10 cellular contexts compared by ENCODE assay signal in the genomic region with DNA sequence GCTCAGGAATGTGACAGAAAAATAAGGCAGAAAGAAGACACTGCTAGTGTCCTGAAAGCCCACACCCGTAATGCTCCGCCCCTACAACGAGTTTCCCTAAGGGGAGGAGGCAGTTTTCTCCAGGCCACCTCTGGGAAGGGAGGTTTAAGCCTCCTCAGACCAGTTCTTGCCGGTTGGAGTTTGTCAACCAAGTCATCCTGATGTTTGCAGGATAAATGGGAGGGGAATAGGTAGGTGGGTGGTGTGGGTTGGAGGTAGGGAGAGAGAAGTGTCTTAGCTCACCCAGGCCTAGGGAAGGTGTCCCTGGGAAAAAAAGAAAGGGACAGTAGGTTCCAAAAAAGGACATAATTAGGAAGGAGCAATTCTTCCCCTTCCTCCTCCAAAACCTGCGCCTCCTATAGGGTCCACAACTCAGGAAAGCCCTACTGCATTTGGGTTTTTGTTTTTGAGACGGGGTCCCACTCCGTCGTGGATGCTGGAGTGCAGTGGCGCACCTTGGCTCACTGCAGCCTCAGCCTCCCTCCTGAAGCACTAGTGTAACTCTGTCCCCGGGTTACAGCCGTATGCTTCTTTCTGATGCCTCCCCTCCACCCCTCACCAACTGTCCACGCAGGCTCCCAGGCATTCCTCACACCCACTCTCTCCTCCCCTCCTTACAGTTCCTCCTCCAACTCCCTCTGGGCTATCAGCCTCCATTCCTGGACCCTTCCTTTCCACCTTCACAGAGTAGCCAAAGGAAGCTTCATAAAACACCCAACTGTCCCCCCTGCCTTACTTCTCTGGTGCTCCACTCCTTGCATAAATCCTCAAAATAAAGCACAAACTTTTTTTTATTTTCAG. TPM values are rescaled to one million over a fixed set of nuclear protein-coding genes. Genes with fewer than 3 reads are reported as not detected.
A peak's percentile ranks its signal among the peaks of the same experiment; 100 is the strongest.
DNase-seq lines count a peak whose midpoint lies in the region; ATAC-seq, FAIRE-seq and TF ChIP-seq lines count a peak whose summit lies in the region.
"Had no signal": no experiment of that assay in that cellular context is flagged by ENCODE, and none has a peak within 500 bp of the region (broad histone marks: within the 10 kb centered on the region; RNA-seq: fewer than 3 reads in every experiment).

No MANE protein-coding gene starts in this region.

- H2BK20ac ChIP-seq in H1 (ENCODE audit: low read length): peak overlapping the region; percentile 61; the same call in 1 of the 2 replicates

- H3K4me3 ChIP-seq in H1 (ENCODE audit: extremely low read depth in 1 of 4, insufficient read depth in 2 of 4, low read depth in 3 of 4, low read length in 4 of 4): no peak overlapping the region

- WGBS in H1 (ENCODE audit: extremely low coverage in 1 of 2, insufficient coverage in 1 of 2, insufficient read length in 1 of 2, insufficient replicate concordance in 2 of 2, low coverage in 1 of 2, low lambda C conversion rate in 2 of 2, missing lambda C conversion rate in 1 of 2), 2 experiments: 75% methylated on average over 12 of the region's 12 CpGs; no CpG with 5 or more reads in 1 of the 2 experiments

- H3K27ac Mint-ChIP-seq in Calu3 (ENCODE audit: unreplicated experiment) (peak overlapping the region; percentile 29), neural crest cell (ENCODE audit: unreplicated experiment) (peak overlapping the region; percentile 71)

- TF ChIP-seq CTCF in Calu3 (IDR thresholded peaks at IDR 0.05; ENCODE audit: unreplicated experiment) (no peak), H1 (IDR thresholded peaks at IDR 0.05; ENCODE audit: control extremely low read depth in 1 of 3, insufficient read depth in 1 of 3, low read depth in 1 of 3, low read length in 3 of 3) (no peak), neural crest cell (conservative IDR thresholded peaks at IDR 0.05) (no peak)

- H3K9me3 Mint-ChIP-seq in Calu3 (ENCODE audit: low read depth, unreplicated experiment): no peaks in the 10 kb centered on the region
- no peaks in the 10 kb centered on the region for H3K9me3 Mint-ChIP-seq in neural crest cell

- TF ChIP-seq EP300 in H1 (IDR thresholded peaks at IDR 0.05; ENCODE audit: borderline replicate concordance in 1 of 2, low read depth in 2 of 2, low read length in 2 of 2): no peak

- H4K91ac ChIP-seq in H1 (replicated peaks; ENCODE audit: insufficient read length, low read length): no peak overlapping the region

- no peaks in the 10 kb centered on the region for H3K9me3 ChIP-seq in H1 (ENCODE audit: insufficient read depth in 2 of 2, low read depth in 1 of 2, low read length in 1 of 2)

- TF ChIP-seq RAD21 in H1 (IDR thresholded peaks at IDR 0.05 in 1 of 2, conservative IDR thresholded peaks at IDR 0.05 in 1 of 2; ENCODE audit: low read depth in 2 of 2, low read length in 2 of 2): no peak

- peak overlapping the region; percentile 16 for H4K5ac ChIP-seq in H1 (ENCODE audit: insufficient read length, low read depth, low read length)

- intact Hi-C loops in Calu3 (cut with micrococcal nuclease; ENCODE audit: unreplicated experiment): loop anchor here (10.0 kb wide), 1 partner anchor 141 kb away; no protein-coding TSS in a partner anchor

- H2BK120ac ChIP-seq in H1 (replicated peaks; ENCODE audit: low read depth, low read length): no peak overlapping the region

- peaks cover 0 to 21% of the 10 kb centered on the region in 2 experiments; a peak in 2 of 4 replicates for H3K79me2 ChIP-seq in H1 (ENCODE audit: control insufficient read depth in 1 of 2, insufficient read depth in 2 of 2, low read length in 2 of 2)

- TF ChIP-seq POLR2A in H1 (IDR thresholded peaks at IDR 0.05; ENCODE audit: control extremely low read depth in 1 of 2, low read depth in 2 of 2, low read length in 2 of 2): peak in 1 of 2 experiments; percentile 55; a peak in 1 of 3 replicates

- BruUV-seq in Calu3 (replicated peaks; lab: Mats Ljungman, UMichigan): no TSS peak

- H2BK12ac ChIP-seq in H1 (ENCODE audit: low read depth, low read length): peak overlapping the region; percentile 94; the same call in 1 of the 2 replicates

- peak overlapping the region; percentile 95; the same call in 1 of the 2 replicates for H2BK15ac ChIP-seq in H1 (ENCODE audit: low read length)

- H3K36me3 Mint-ChIP-seq in Calu3 (ENCODE audit: insufficient read depth, unreplicated experiment) (peaks cover 66% of the 10 kb centered on the region), neural crest cell (ENCODE audit: low read depth) (no peaks in the 10 kb centered on the region)

- peak overlapping the region; percentile 63; the same call in 1 of the 2 replicates for H2BK5ac ChIP-seq in H1 (ENCODE audit: low read depth, low read length)

- H4K8ac ChIP-seq in H1 (ENCODE audit: extremely low read depth, insufficient read depth, low read length): peak overlapping the region; percentile 95; the same call in 1 of the 2 replicates

- H4K20me1 ChIP-seq in H1 (replicated peaks in 1 of 2; ENCODE audit: control insufficient read depth in 1 of 2, insufficient read depth in 2 of 2, low read length in 2 of 2): peaks cover 0 to 3% of the 10 kb centered on the region in 2 experiments

- CTCF ChIA-PET in Calu3 (lab: Charles Lee): interaction anchor here (1.2 kb wide), 1 partner anchor 19 kb away, joined by 4 read pairs; a partner anchor contains a TSS
- CTCF ChIA-PET in H1 (lab: Charles Lee; ENCODE audit: partially characterized antibody): interaction anchor here (5.1 kb wide), 1 partner anchor 19 kb away, joined by 29 read pairs; a partner anchor contains a TSS

- H3K4me1 ChIP-seq in H1 (replicated peaks in 1 of 4; ENCODE audit: control insufficient read depth in 3 of 4, insufficient read depth in 4 of 4, low read length in 3 of 4): peaks cover 3 to 9% (median 7%) of the 10 kb centered on the region in 4 experiments; a peak in 6 of 7 replicates

- H3K18ac ChIP-seq in H1 (ENCODE audit: extremely low read depth, low read length): no peak overlapping the region

- H3K4me1 Mint-ChIP-seq in Calu3 (ENCODE audit: low read depth, unreplicated experiment): peaks cover 14% of the 10 kb centered on the region
- H3K4me1 Mint-ChIP-seq in neural crest cell: peaks cover 22% of the 10 kb centered on the region

- H3K27ac ChIP-seq in H1 (ENCODE audit: low read depth, low read length): peak overlapping the region; percentile 65; the same call in 1 of the 2 replicates

- no peak overlapping the region for H3K56ac ChIP-seq in H1 (replicated peaks; ENCODE audit: insufficient read length, low read depth, low read length)

- DNase-seq in Calu3 (no peak), M059J (ENCODE audit: low read depth) (peak; percentile 33), H1 (ENCODE audit: low read depth in 1 of 2, low spot score in 2 of 2) (peak in 1 of 2 experiments; percentile 50), neural crest cell (ENCODE audit: low read depth, low spot score) (no peak), NAMALWA (ENCODE audit: low spot score) (no peak), NCI-H446 (lab: John Stamatoyannopoulos, UW) (no peak)
- DNase-seq in activated effector memory CD4-positive, alpha-beta T cell treated with anti-CD3 and anti-CD28 coated beads, Interleukin-2, amount 50 U/mL, for 16 hours: no peak

- no peak overlapping the region for H3K23ac ChIP-seq in H1 (ENCODE audit: insufficient read length)

- FAIRE-seq in H1 (lab: Jason Lieb, UNC): no peak

- peak overlapping the region in 3 of 4 experiments; percentile 48 to 57 (median 52); a peak in 4 of 7 replicates for H3K9ac ChIP-seq in H1 (replicated peaks in 1 of 4; ENCODE audit: extremely low read depth in 1 of 4, low read depth in 3 of 4, low read length in 3 of 4)

- H3K4ac ChIP-seq in H1 (replicated peaks; ENCODE audit: insufficient read length, low read depth, low read length): no peak overlapping the region

- H3K36me3 ChIP-seq in H1 (ENCODE audit: control insufficient read depth in 2 of 4, insufficient read depth in 4 of 4, low read length in 3 of 4): peaks cover 5 to 9% (median 7%) of the 10 kb centered on the region in 4 experiments; a peak in 6 of 8 replicates

- no peak overlapping the region for H3K14ac ChIP-seq in H1 (ENCODE audit: insufficient read length)

- POLR2A ChIA-PET in H1 (lab: Charles Lee; ENCODE audit: partially characterized antibody): interaction anchor here (1.1 to 1.8 kb wide), 4 partner anchors 8 to 26 kb away, joined by 3 to 7 read pairs (median 4); no protein-coding TSS in a partner anchor

- no peaks in the 10 kb centered on the region for H3K27me3 ChIP-seq in H1 (replicated peaks in 1 of 4; ENCODE audit: control insufficient read depth in 3 of 4, extremely low read depth in 1 of 4, insufficient read depth in 3 of 4, low read length in 3 of 4)

- H3K23me2 ChIP-seq in H1 (ENCODE audit: low read depth, low read length): peaks cover 7% of the 10 kb centered on the region; the same call in 1 of the 2 replicates

- no peaks in the 10 kb centered on the region for H3K79me1 ChIP-seq in H1 (ENCODE audit: low read depth, low read length)

- H2AFZ ChIP-seq in H1 (ENCODE audit: low read length): no peak overlapping the region

- H3K4me2 ChIP-seq in H1 (ENCODE audit: insufficient read depth in 1 of 2, low read depth in 2 of 2, low read length in 2 of 2): peak overlapping the region; percentile 37 to 57; a peak in 3 of 4 replicates

- H3K4me3 Mint-ChIP-seq in Calu3 (ENCODE audit: low read depth, unreplicated experiment) (no peak overlapping the region), neural crest cell (peak overlapping the region; percentile 83)

- H2AK5ac ChIP-seq in H1 (ENCODE audit: low read depth, low read length): peak overlapping the region; percentile 48; the same call in 1 of the 2 replicates

- H3K27me3 Mint-ChIP-seq in Calu3 (ENCODE audit: unreplicated experiment) (no peaks in the 10 kb centered on the region), neural crest cell (ENCODE audit: low read depth) (peaks cover 2% of the 10 kb centered on the region)

- no peak for ATAC-seq in HG03139 (IDR thresholded peaks at IDR 0.05; ENCODE audit: unreplicated experiment)
- ATAC-seq: Panc1 had no signal

RNA-seq across cellular contexts. Expression of a gene that starts 2.0 kb away (rescaled TPM):
- total RNA-seq in Calu3 (2022) (51.9 and 56.7 TPM in 2 replicates), neural crest cell (22.3 and 25.8 TPM in 2 replicates)
- total RNA-seq in M059J (2014; rRNA removed; shearing (Covaris generic)): 15.9 and 19.8 TPM in 2 replicates
- 32.1 and 33.4 TPM in 2 replicates for total RNA-seq in H1 (2021; fragmentation: NEBNext Ultra II Directional; extraction: Animal tissue kit (Norgen Biotek cat#: 25700))
- 15.1 and 23.5 TPM in 2 replicates for polyA plus RNA-seq in H1 (2011; rRNA removed)
- 14.4 TPM for polyA plus RNA-seq in H1 (2011; cell fraction: cytosol; rRNA removed)
- 17.5 TPM for polyA plus RNA-seq in H1 (2011; cell fraction: nucleus; rRNA removed)
- 19.0 to 27.4 TPM (median 21.0 TPM) in 4 replicates for polyA plus RNA-seq in H1 (2012, experiment 1 of 2)
- polyA plus RNA-seq in H1 (2012, experiment 2 of 2): 29.2 TPM
- 11.0 TPM for polyA plus RNA-seq in H1 (2013, experiment 1 of 2)
- polyA plus RNA-seq in H1 (2013, experiment 2 of 2): 10.4 TPM
- 18.8 and 25.3 TPM in 2 replicates for polyA minus RNA-seq in H1 (2011; rRNA and poly(A)+ RNA removed)
- polyA minus RNA-seq in H1 (2011; cell fraction: cytosol; rRNA and poly(A)+ RNA removed): 34.3 TPM
- polyA minus RNA-seq in H1 (2011; cell fraction: nucleus; rRNA and poly(A)+ RNA removed): 11.6 TPM

RNA-seq across cellular contexts. Expression of a gene that starts 19.4 kb away (rescaled TPM):
- total RNA-seq in Calu3 (2022): 107 and 118 TPM in 2 replicates
- 109 and 135 TPM in 2 replicates for total RNA-seq in M059J (2014; rRNA removed; shearing (Covaris generic))
- total RNA-seq in H1 (2021; fragmentation: NEBNext Ultra II Directional; extraction: Animal tissue kit (Norgen Biotek cat#: 25700)): 28.7 and 32.3 TPM in 2 replicates
- polyA plus RNA-seq in H1 (2011; rRNA removed): 182 and 196 TPM in 2 replicates
- polyA plus RNA-seq in H1 (2011; cell fraction: cytosol; rRNA removed): 134 TPM
- 82.5 TPM for polyA plus RNA-seq in H1 (2011; cell fraction: nucleus; rRNA removed)
- polyA plus RNA-seq in H1 (2012, experiment 1 of 2): 36.4 to 73.2 TPM (median 66.2 TPM) in 4 replicates
- 60.9 TPM for polyA plus RNA-seq in H1 (2012, experiment 2 of 2)
- 43.5 TPM for polyA plus RNA-seq in H1 (2013, experiment 1 of 2)
- 41.3 TPM for polyA plus RNA-seq in H1 (2013, experiment 2 of 2)
- 37.7 and 38.8 TPM in 2 replicates for polyA minus RNA-seq in H1 (2011; rRNA and poly(A)+ RNA removed)
- 41.1 TPM for polyA minus RNA-seq in H1 (2011; cell fraction: cytosol; rRNA and poly(A)+ RNA removed)
- polyA minus RNA-seq in H1 (2011; cell fraction: nucleus; rRNA and poly(A)+ RNA removed): 29.0 TPM
- total RNA-seq in neural crest cell: 3.1 and 3.2 TPM in 2 replicates

RNA-seq across cellular contexts. Expression of a gene that starts 20.4 kb away (rescaled TPM):
- total RNA-seq in Calu3 (2022) (12.3 and 15.4 TPM in 2 replicates), neural crest cell (3.2 and 3.3 TPM in 2 replicates)
- 20.0 and 22.0 TPM in 2 replicates for total RNA-seq in M059J (2014; rRNA removed; shearing (Covaris generic))
- 4.9 and 5.4 TPM in 2 replicates for total RNA-seq in H1 (2021; fragmentation: NEBNext Ultra II Directional; extraction: Animal tissue kit (Norgen Biotek cat#: 25700))
- polyA plus RNA-seq in H1 (2011; rRNA removed): 6.6 and 8.0 TPM in 2 replicates
- polyA plus RNA-seq in H1 (2011; cell fraction: cytosol; rRNA removed): 5.9 TPM
- 5.4 TPM for polyA plus RNA-seq in H1 (2011; cell fraction: nucleus; rRNA removed)
- polyA plus RNA-seq in H1 (2012, experiment 1 of 2): 3.8 to 5.5 TPM (median 4.9 TPM) in 4 replicates
- polyA plus RNA-seq in H1 (2012, experiment 2 of 2): 6.4 TPM
- 3.4 TPM for polyA plus RNA-seq in H1 (2013, experiment 1 of 2)
- 3.1 TPM for polyA plus RNA-seq in H1 (2013, experiment 2 of 2)
- polyA minus RNA-seq in H1 (2011; rRNA and poly(A)+ RNA removed): 1.3 and 2.1 TPM in 2 replicates
- 2.4 TPM for polyA minus RNA-seq in H1 (2011; cell fraction: cytosol; rRNA and poly(A)+ RNA removed)
- polyA minus RNA-seq in H1 (2011; cell fraction: nucleus; rRNA and poly(A)+ RNA removed): 2.6 TPM

RNA-seq across cellular contexts. Expression of a gene that starts 20.6 kb away (rescaled TPM):
- total RNA-seq in Calu3 (2022) (0.80 and 1.3 TPM in 2 replicates), neural crest cell (0.40 and 1.1 TPM in 2 replicates)
- total RNA-seq in M059J (2014; rRNA removed; shearing (Covaris generic)): 0.10 and 0.67 TPM in 2 replicates
- total RNA-seq in H1 (2021; fragmentation: NEBNext Ultra II Directional; extraction: Animal tissue kit (Norgen Biotek cat#: 25700)): 1.9 and 3.4 TPM in 2 replicates
- 3.0 and 4.7 TPM in 2 replicates for polyA plus RNA-seq in H1 (2011; rRNA removed)
- polyA plus RNA-seq in H1 (2011; cell fraction: cytosol; rRNA removed): 5.7 TPM
- 6.7 TPM for polyA plus RNA-seq in H1 (2011; cell fraction: nucleus; rRNA removed)
- polyA plus RNA-seq in H1 (2012, experiment 1 of 2): 3.3 to 7.4 TPM (median 5.5 TPM) in 4 replicates
- 2.0 TPM for polyA plus RNA-seq in H1 (2012, experiment 2 of 2)
- 2.4 TPM for polyA plus RNA-seq in H1 (2013, experiment 1 of 2)
- 1.8 TPM for polyA plus RNA-seq in H1 (2013, experiment 2 of 2)
- 1.3 and 2.0 TPM in 2 replicates for polyA minus RNA-seq in H1 (2011; rRNA and poly(A)+ RNA removed)
- polyA minus RNA-seq in H1 (2011; cell fraction: cytosol; rRNA and poly(A)+ RNA removed): 1.8 TPM
- polyA minus RNA-seq in H1 (2011; cell fraction: nucleus; rRNA and poly(A)+ RNA removed): 1.6 TPM
- total RNA-seq: endothelial cell of umbilical vein had no signal

RNA-seq across cellular contexts. Expression of a gene that starts 33.0 kb away (rescaled TPM):
- 1.6 and 1.8 TPM in 2 replicates for total RNA-seq in Calu3 (2022)
- 2.3 and 2.6 TPM in 2 replicates for total RNA-seq in M059J (2014; rRNA removed; shearing (Covaris generic))
- 5.8 and 6.0 TPM in 2 replicates for total RNA-seq in H1 (2021; fragmentation: NEBNext Ultra II Directional; extraction: Animal tissue kit (Norgen Biotek cat#: 25700))
- 2.8 and 3.8 TPM in 2 replicates for polyA plus RNA-seq in H1 (2011; rRNA removed)
- polyA plus RNA-seq in H1 (2011; cell fraction: cytosol; rRNA removed): 5.0 TPM
- polyA plus RNA-seq in H1 (2011; cell fraction: nucleus; rRNA removed): 5.2 TPM
- 5.4 to 9.9 TPM (median 8.0 TPM) in 4 replicates for polyA plus RNA-seq in H1 (2012, experiment 1 of 2)
- polyA plus RNA-seq in H1 (2012, experiment 2 of 2): 4.6 TPM
- polyA plus RNA-seq in H1 (2013, experiment 1 of 2): 2.8 TPM
- polyA plus RNA-seq in H1 (2013, experiment 2 of 2): 2.9 TPM
- polyA minus RNA-seq in H1 (2011; rRNA and poly(A)+ RNA removed): 1.9 and 2.1 TPM in 2 replicates
- 1.7 TPM for polyA minus RNA-seq in H1 (2011; cell fraction: cytosol; rRNA and poly(A)+ RNA removed)
- 4.2 TPM for polyA minus RNA-seq in H1 (2011; cell fraction: nucleus; rRNA and poly(A)+ RNA removed)
- 2.8 and 2.9 TPM in 2 replicates for total RNA-seq in neural crest cell
